ENCODE assay signal across 27 cellular contexts in the genomic region with DNA sequence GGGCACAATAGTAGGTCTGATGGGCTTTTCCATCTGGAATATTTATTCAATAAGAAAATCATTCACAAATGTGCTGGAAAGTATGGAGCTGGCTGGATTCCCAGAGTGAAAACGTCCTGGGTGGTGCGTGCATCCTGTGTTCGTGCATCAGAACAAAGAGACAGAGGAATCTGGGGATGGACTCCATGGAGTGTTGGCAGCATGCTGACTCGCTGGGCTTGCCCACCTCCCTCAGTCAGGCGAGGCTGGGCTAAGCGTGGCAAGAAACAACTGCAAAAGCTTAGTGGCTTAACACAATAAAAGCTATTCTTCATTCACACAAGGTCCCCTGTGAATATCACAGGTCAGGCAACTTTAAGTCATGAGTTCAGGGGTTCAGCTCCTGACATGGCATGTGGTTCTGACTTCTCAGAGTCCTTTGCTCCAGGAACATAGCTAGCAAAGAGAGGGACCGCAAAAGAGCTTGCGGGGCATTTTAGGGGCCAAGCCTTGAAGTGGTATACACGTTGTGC.
A peak's percentile ranks its signal among the peaks of the same experiment; 100 is the strongest.
DNase-seq lines count a peak whose midpoint lies in the region; ATAC-seq and TF ChIP-seq lines count a peak whose summit lies in the region.
"Had no signal": no experiment of that assay in that cellular context is flagged by ENCODE, and none has a peak within 500 bp of the region (broad histone marks: within the 10 kb centered on the region; RNA-seq: fewer than 3 reads in every experiment).

No MANE protein-coding gene starts in this region.

- H3K9me3 ChIP-seq in MG63 (no peaks in the 10 kb centered on the region), lower lobe of right lung (no peaks in the 10 kb centered on the region), smooth muscle cell (replicated peaks; ENCODE audit: low read depth) (no peaks in the 10 kb centered on the region)
- H3K9me3 ChIP-seq: esophagus squamous epithelium had no signal

- ATAC-seq in lower lobe of right lung = no peak
- ATAC-seq: activated CD8-positive, alpha-beta memory T cell treated with anti-CD3 and anti-CD28 coated beads, Interleukin-2, amount 10 ng/mL, durations not matched to agents 7 days and 5 days; activated T-cell treated with anti-CD3 and anti-CD28 coated beads, Interleukin-2, amount 50 U/mL, for 4 hours; left colon; natural killer cell treated with Interleukin-12 subunit alpha and Interleukin-12 subunit beta and Interleukin-15 and Interleukin-18, amount 100 ng/mL, for 72 hours; PC-3; stimulated activated memory B cell treated with anti-CD40 and anti-IgM and Interleukin-4, amounts not matched to agents 10 μg/mL and 1 μg/mL and 100 μg/mL, for 72 hours had no signal

- no peak overlapping the region for H2AFZ ChIP-seq in smooth muscle cell (ENCODE audit: low read depth)

- H3K36me3 ChIP-seq in MG63 (no peaks in the 10 kb centered on the region), lower lobe of right lung (no peaks in the 10 kb centered on the region), smooth muscle cell (ENCODE audit: low read depth) (no peaks in the 10 kb centered on the region)
- H3K36me3 ChIP-seq: esophagus squamous epithelium had no signal

- H3K27ac ChIP-seq in lower lobe of right lung = peak overlapping the region; percentile 31
- H3K27ac ChIP-seq in smooth muscle cell (ENCODE audit: low read depth) = no peak overlapping the region
- H3K27ac ChIP-seq: esophagus squamous epithelium had no signal

- TF ChIP-seq CTCF in choroid plexus epithelial cell (conservative IDR thresholded peaks at IDR 0.05; ENCODE audit: low read depth, low read length) = no peak
- no peak for TF ChIP-seq CTCF in lower lobe of right lung (IDR thresholded peaks at IDR 0.05)
- no peak for TF ChIP-seq CTCF in smooth muscle cell (IDR thresholded peaks at IDR 0.05; ENCODE audit: borderline replicate concordance, insufficient read depth, poor library complexity, severe bottlenecking)

- no peaks in the 10 kb centered on the region for H3K79me2 ChIP-seq in smooth muscle cell (ENCODE audit: low read depth)

- H3K4me1 ChIP-seq in lower lobe of right lung (no peaks in the 10 kb centered on the region), smooth muscle cell (ENCODE audit: low read depth) (no peaks in the 10 kb centered on the region)
- H3K4me1 ChIP-seq: esophagus squamous epithelium had no signal

- no peak overlapping the region for H3K4me2 ChIP-seq in smooth muscle cell

- no peaks in the 10 kb centered on the region for H4K20me1 ChIP-seq in smooth muscle cell (ENCODE audit: low read depth)

- H3K27me3 ChIP-seq in MG63 = peaks cover 3% of the 10 kb centered on the region
- peaks cover 3% of the 10 kb centered on the region for H3K27me3 ChIP-seq in lower lobe of right lung (ENCODE audit: low read depth)
- H3K27me3 ChIP-seq in smooth muscle cell (ENCODE audit: low read depth) = no peaks in the 10 kb centered on the region

- peak; percentile 2 for DNase-seq in NCI-H146 (lab: John Stamatoyannopoulos, UW)
- DNase-seq in NCI-H146 treated with DMSO at 0.1 percent for 48 hours (lab: John Stamatoyannopoulos, UW; ENCODE audit: unreplicated experiment) = no peak
- DNase-seq in MG63 = peak; percentile 5
- peak; percentile 3 for DNase-seq in choroid plexus epithelial cell (ENCODE audit: low read depth)
- no peak for DNase-seq in lower lobe of right lung
- DNase-seq in smooth muscle cell (lab: John Stamatoyannopoulos, UW; ENCODE audit: unreplicated experiment) = no peak
- no peak for DNase-seq in DMS114 treated with DMSO at 0.1 percent for 48 hours (lab: John Stamatoyannopoulos, UW; ENCODE audit: unreplicated experiment)
- no peak for DNase-seq in NCI-H82 (lab: John Stamatoyannopoulos, UW)
- DNase-seq: 8988T; activated CD8-positive, alpha-beta memory T cell treated with anti-CD3 and anti-CD28 coated beads, Interleukin-2, amount 10 ng/mL, durations not matched to agents 7 days and 5 days; activated gamma-delta T cell treated with Interleukin-2 at 50 U/mL for 16 hours; activated naive CD8-positive, alpha-beta T cell treated with anti-CD3 and anti-CD28 coated beads, Interleukin-2, amount 10 ng/mL, durations not matched to agents 7 days and 5 days; activated T-cell treated with anti-CD3 and anti-CD28 coated beads, Interleukin-2, amount 50 U/mL, for 4 hours; aorta; CD4-positive, CD25-positive, alpha-beta regulatory T cell; central memory CD4-positive, alpha-beta T cell; esophagus squamous epithelium; GOT3; immature natural killer cell; left colon; NCI-H2029; NCI-H510A; PC-3; T-helper 2 cell; trophoblast cell had no signal

- H3K9ac ChIP-seq in smooth muscle cell (ENCODE audit: low read depth) = no peak overlapping the region

- no peak overlapping the region for H3K4me3 ChIP-seq in MG63
- no peak overlapping the region for H3K4me3 ChIP-seq in choroid plexus epithelial cell (ENCODE audit: low read depth, low read length)
- H3K4me3 ChIP-seq in lower lobe of right lung = no peak overlapping the region
- H3K4me3 ChIP-seq in smooth muscle cell = no peak overlapping the region
- H3K4me3 ChIP-seq: esophagus squamous epithelium had no signal

- no peaks in the 10 kb centered on the region for H3F3A ChIP-seq in smooth muscle cell (ENCODE audit: low read depth)

- intact Hi-C loops in lower lobe of right lung (cut with DNase I) = no loop called here

- WGBS in smooth muscle cell (ENCODE audit: low lambda C conversion rate) = 90% methylated on average over 9 of the region's 9 CpGs

Comparison
In these comparisons a context has a peak if more than half of its experiments do, and no peak if none do; other contexts are left out.
1. DNase-seq: peak in NCI-H146 (single experiment), MG63 (single experiment) and choroid plexus epithelial cell (single experiment); none in NCI-H146 treated with DMSO at 0.1 percent for 48 hours (single experiment), lower lobe of right lung (single experiment), smooth muscle cell (single experiment), DMS114 treated with DMSO at 0.1 percent for 48 hours (single experiment) and NCI-H82 (single experiment).